18 cellular contexts compared by ENCODE assay signal in genomic region chrX:108399427-108400165, GRCh38. TPM values are rescaled to one million over a fixed set of nuclear protein-coding genes. Genes with fewer than 3 reads are reported as not detected.
A peak's percentile ranks its signal among the peaks of the same experiment; 100 is the strongest.
DNase-seq lines count a peak whose midpoint lies in the region; ATAC-seq, FAIRE-seq and TF ChIP-seq lines count a peak whose summit lies in the region.
"Had no signal": no experiment of that assay in that cellular context is flagged by ENCODE, and none has a peak within 500 bp of the region (broad histone marks: within the 10 kb centered on the region; RNA-seq: fewer than 3 reads in every experiment).

No MANE protein-coding gene starts in this region.

- peaks cover 0 to 34% of the 10 kb centered on the region in 2 donors for H3K27me3 ChIP-seq in breast epithelium
- H3K27me3 ChIP-seq in pancreas = peaks cover 0 to 14% (median 3%) of the 10 kb centered on the region in 4 donors
- H3K27me3 ChIP-seq: cardiac muscle cell had no signal

- H3K27ac Mint-ChIP-seq in MCF 10A (ENCODE audit: low read depth, unreplicated experiment) = peak overlapping the region; percentile 82
- H3K27ac Mint-ChIP-seq: memory B cell had no signal

- POLR2A ChIA-PET in MCF 10A (lab: Yijun Ruan, JAX) = interaction anchor here (0.7 to 5.5 kb wide), 11 partner anchors 21 to 1895 kb away, joined by 3 to 106 read pairs (median 5); partner anchors contain the start of genes ATG4A, COL4A5, COL4A6 and PSMD10

- H3K27me3 Mint-ChIP-seq in MCF 10A (ENCODE audit: insufficient read depth, unreplicated experiment) = peaks cover 21% of the 10 kb centered on the region
- H3K27me3 Mint-ChIP-seq: memory B cell had no signal

- H3K4me3 ChIP-seq in breast epithelium = no peak overlapping the region
- H3K4me3 ChIP-seq in pancreas = no peak overlapping the region
- H3K4me3 ChIP-seq: cardiac muscle cell, GM12878, tibial nerve had no signal

- H3K27ac ChIP-seq in breast epithelium (peak overlapping the region in 1 of 2 donors; percentile 48), VCaP (peak overlapping the region; percentile 25; the same call in 1 of the 2 replicates), pancreas (no peak overlapping the region)
- H3K27ac ChIP-seq: cardiac muscle cell, HL-60, tibial nerve had no signal

- TF ChIP-seq CTCF in MCF 10A (IDR thresholded peaks at IDR 0.05; ENCODE audit: unreplicated experiment) (no peak), breast epithelium (IDR thresholded peaks at IDR 0.05) (no peak), VCaP (conservative IDR thresholded peaks at IDR 0.05) (no peak), pancreas (IDR thresholded peaks at IDR 0.05) (no peak)

- TF ChIP-seq POLR2A in breast epithelium (IDR thresholded peaks at IDR 0.05) = no peak

- DNase-seq in MCF 10A (ENCODE audit: unreplicated experiment) = peak; percentile 90
- DNase-seq in breast epithelium (ENCODE audit: low spot score in 2 of 2) = no peak
- peak; percentile 59 for DNase-seq in fibroblast of the conjunctiva (ENCODE audit: low read depth)
- DNase-seq in pancreas = no peak
- DNase-seq in HT-29 (ENCODE audit: low spot score) = no peak
- no peak for DNase-seq in nucleus accumbens (lab: John Stamatoyannopoulos, UW)
- DNase-seq: activated CD4-positive, alpha-beta T cell treated with anti-CD3 and anti-CD28 coated beads, Interleukin-2, amount 50 U/mL, for 48 hours; DMS153; NCI-H524; SHP77 had no signal

- peak overlapping the region; percentile 57 for H3K4me3 Mint-ChIP-seq in MCF 10A (ENCODE audit: unreplicated experiment)
- H3K4me3 Mint-ChIP-seq: memory B cell had no signal

- CTCF ChIA-PET in MCF 10A (lab: Yijun Ruan, JAX) = interaction anchor here (1.0 kb wide), 1 partner anchor 175 kb away, joined by 4 read pairs; no protein-coding TSS in a partner anchor

- WGBS in pancreas, 2 donors = 37 to 64% methylated on average over 1 of the region's 1 CpG

- H3K9me3 Mint-ChIP-seq in MCF 10A (ENCODE audit: unreplicated experiment) = no peaks in the 10 kb centered on the region
- H3K9me3 Mint-ChIP-seq: memory B cell had no signal

- H3K4me1 ChIP-seq in breast epithelium (no peaks in the 10 kb centered on the region), pancreas (no peaks in the 10 kb centered on the region)
- H3K4me1 ChIP-seq: tibial nerve had no signal

- no peak for FAIRE-seq in pancreas (lab: Jason Lieb, UNC)
- FAIRE-seq: endometrium, GM12878 had no signal

- H3K9me3 ChIP-seq in breast epithelium (no peaks in the 10 kb centered on the region), pancreas (no peaks in the 10 kb centered on the region)
- H3K9me3 ChIP-seq: tibial nerve had no signal

- BruUV-seq in MCF 10A (replicated peaks; lab: Mats Ljungman, UMichigan) = no TSS peak

- H3K36me3 ChIP-seq in breast epithelium = no peaks in the 10 kb centered on the region
- no peaks in the 10 kb centered on the region for H3K36me3 ChIP-seq in pancreas
- H3K36me3 ChIP-seq: cardiac muscle cell, tibial nerve had no signal

- H3K36me3 Mint-ChIP-seq in MCF 10A (ENCODE audit: insufficient read depth, unreplicated experiment) = no peaks in the 10 kb centered on the region
- H3K36me3 Mint-ChIP-seq: memory B cell had no signal

- intact Hi-C loops in MCF 10A (cut with micrococcal nuclease) = loop anchor here (2.0 to 5.0 kb wide), 3 partner anchors 39 to 172 kb away; partner anchors contain the start of genes COL4A5 and COL4A6
- intact Hi-C loops in breast epithelium (cut with DNase I; ENCODE audit: low total_unique reads) = no loop called here
- intact Hi-C loops in pancreas (cut with DNase I) = no loop called here

- H3K4me1 Mint-ChIP-seq in MCF 10A (ENCODE audit: insufficient read depth, unreplicated experiment) = peaks cover 65% of the 10 kb centered on the region
- H3K4me1 Mint-ChIP-seq: memory B cell had no signal

- ATAC-seq in pancreas (no peak), HG03175 (IDR thresholded peaks at IDR 0.05; ENCODE audit: unreplicated experiment) (no peak)
- ATAC-seq: GM12878 had no signal

RNA-seq across cellular contexts. Expression of gene COL4A6, which starts 38.6 kb away (rescaled TPM):
- total RNA-seq in MCF 10A (2022) = 56.0 and 58.3 TPM in 2 replicates
- total RNA-seq in breast epithelium = 10 to 100 TPM in 2 of 3 donors, 1 to 10 TPM in 1; 6.9 to 13.9 (median 10.7) TPM
- under 1 TPM in 4 of 6 donors, not detected in 2; 0.06 to 0.25 (median 0.07) TPM for total RNA-seq in pancreas
- polyA plus RNA-seq in pancreas = under 1 TPM; 0.11 to 0.14 TPM
- not detected in 2 replicates for total RNA-seq in HT-29 (2014; rRNA removed; shearing (Covaris generic))

RNA-seq across cellular contexts. Expression of gene COL4A5, which starts 40.0 kb away (rescaled TPM):
- total RNA-seq in MCF 10A (2022) (122 and 138 TPM in 2 replicates), breast epithelium (10 to 100 TPM; 13.6 to 88.1 (median 75.1) TPM), pancreas (1 to 10 TPM in 4 of 6 donors, under 1 TPM in 2; 0.58 to 3.3 (median 1.2) TPM)
- polyA plus RNA-seq in pancreas = 1 to 10 TPM in 1 of 2 donors, under 1 TPM in 1; 0.92 to 1.5 TPM
- total RNA-seq in HT-29 (2014; rRNA removed; shearing (Covaris generic)) = not detected in 2 replicates

Comparison
In these comparisons a context has a peak if more than half of its experiments do, and no peak if none do; other contexts are left out.
1. DNase-seq: peak in MCF 10A (single experiment) and fibroblast of the conjunctiva (single experiment); none in breast epithelium (0 of 2), pancreas (0 of 6), HT-29 (single experiment) and nucleus accumbens (0 of 56).